25 cellular contexts compared by ENCODE assay signal in genomic region chr4:166280642-166281041, GRCh38.
"Had no signal": no experiment of that assay in that cellular context is flagged by ENCODE, and none has a peak within 500 bp of the region (broad histone marks: within the 10 kb centered on the region; RNA-seq: fewer than 3 reads in every experiment).

No MANE protein-coding gene starts in this region.

- ATAC-seq: stimulated activated effector memory CD8-positive, alpha-beta T cell treated with anti-CD3 and anti-CD28 coated beads, Interleukin-12 subunit alpha, Interleukin-12 subunit beta, amount 100 ng/mL, for 72 hours; stimulated activated memory B cell treated with anti-CD40 and anti-IgM and Interleukin-4, amounts not matched to agents 10 μg/mL and 1 μg/mL and 100 μg/mL, for 72 hours; stimulated activated naive B cell treated with anti-CD40 and anti-IgM and Interleukin-4, amounts not matched to agents 10 μg/mL and 1 μg/mL and 100 μg/mL, for 72 hours; stimulated activated naive CD8-positive, alpha-beta T cell treated with anti-CD3 and anti-CD28 coated beads, Interleukin-15, amount 100 ng/mL, for 72 hours; stimulated activated naive CD8-positive, alpha-beta T cell treated with anti-CD3 and anti-CD28 coated beads, Interleukin-15, Interleukin-2, amounts not matched to agents 100 U/mL and 50 U/mL, for 24 hours; upper lobe of right lung had no signal

- DNase-seq: stimulated activated CD4-positive, alpha-beta T cell treated with anti-CD3 and anti-CD28 coated beads, Interleukin-2, amount 100 ng/mL, for 48 hours; stimulated activated CD4-positive, alpha-beta T cell treated with anti-CD3 and anti-CD28 coated beads, Interleukin-4, amount 100 ng/mL, for 1 hour; stimulated activated CD4-positive, alpha-beta T cell treated with anti-CD3 and anti-CD28 coated beads, Interleukin-4, amount 100 ng/mL, for 24 hours; stimulated activated CD4-positive, alpha-beta T cell treated with anti-CD3 and anti-CD28 coated beads, Interleukin-4, amount 100 ng/mL, for 4 hours; stimulated activated CD8-positive, alpha-beta memory T cell treated with anti-CD3 and anti-CD28 coated beads, Interleukin-4, amount 100 ng/mL, for 48 hours; stimulated activated naive B cell treated with anti-CD40 and anti-IgM and Interleukin-4, amounts not matched to agents 10 μg/mL and 1 μg/mL and 100 μg/mL, for 72 hours; stimulated activated naive CD4-positive, alpha-beta T cell; stimulated activated naive CD4-positive, alpha-beta T cell treated with Interleukin-2 at 50 U/mL for 16 hours; stimulated activated naive CD8-positive, alpha-beta T cell treated with anti-CD3 and anti-CD28 coated beads, Interleukin-15, amount 100 ng/mL, for 72 hours; stimulated activated naive CD8-positive, alpha-beta T cell treated with anti-CD3 and anti-CD28 coated beads, Interleukin-15, Interleukin-2, amounts not matched to agents 100 U/mL and 50 U/mL, for 24 hours; stomach; substantia nigra; testis; thyroid gland; tibial artery; transverse colon; upper lobe of left lung; upper lobe of right lung; uterus had no signal

- H3K36me3 ChIP-seq: stomach, suprapubic skin, thoracic aorta, thyroid gland, tibial artery, tibial nerve, transverse colon, upper lobe of left lung, upper lobe of right lung, uterus, vagina had no signal

- H3K4me1 ChIP-seq: stomach, suprapubic skin, testis, thyroid gland, tibial artery, tibial nerve, transverse colon, upper lobe of left lung, upper lobe of right lung, uterus, vagina had no signal

- H3K27ac ChIP-seq: stomach, suprapubic skin, testis, thoracic aorta, thyroid gland, tibial artery, tibial nerve, transverse colon, upper lobe of left lung, upper lobe of right lung, uterus, vagina had no signal

- H3K4me3 ChIP-seq: stomach, suprapubic skin, testis, thoracic aorta, thyroid gland, tibial artery, tibial nerve, transverse colon, upper lobe of left lung, upper lobe of right lung, uterus, vagina had no signal

- H3K27me3 ChIP-seq: stomach, suprapubic skin, testis, thyroid gland, tibial artery, tibial nerve, transverse colon, upper lobe of left lung, upper lobe of right lung, uterus, vagina had no signal

- H3K9me3 ChIP-seq: stomach, suprapubic skin, testis, thoracic aorta, thyroid gland, tibial artery, tibial nerve, transverse colon, upper lobe of left lung, upper lobe of right lung, uterus, vagina had no signal
